In the genomic region with DNA sequence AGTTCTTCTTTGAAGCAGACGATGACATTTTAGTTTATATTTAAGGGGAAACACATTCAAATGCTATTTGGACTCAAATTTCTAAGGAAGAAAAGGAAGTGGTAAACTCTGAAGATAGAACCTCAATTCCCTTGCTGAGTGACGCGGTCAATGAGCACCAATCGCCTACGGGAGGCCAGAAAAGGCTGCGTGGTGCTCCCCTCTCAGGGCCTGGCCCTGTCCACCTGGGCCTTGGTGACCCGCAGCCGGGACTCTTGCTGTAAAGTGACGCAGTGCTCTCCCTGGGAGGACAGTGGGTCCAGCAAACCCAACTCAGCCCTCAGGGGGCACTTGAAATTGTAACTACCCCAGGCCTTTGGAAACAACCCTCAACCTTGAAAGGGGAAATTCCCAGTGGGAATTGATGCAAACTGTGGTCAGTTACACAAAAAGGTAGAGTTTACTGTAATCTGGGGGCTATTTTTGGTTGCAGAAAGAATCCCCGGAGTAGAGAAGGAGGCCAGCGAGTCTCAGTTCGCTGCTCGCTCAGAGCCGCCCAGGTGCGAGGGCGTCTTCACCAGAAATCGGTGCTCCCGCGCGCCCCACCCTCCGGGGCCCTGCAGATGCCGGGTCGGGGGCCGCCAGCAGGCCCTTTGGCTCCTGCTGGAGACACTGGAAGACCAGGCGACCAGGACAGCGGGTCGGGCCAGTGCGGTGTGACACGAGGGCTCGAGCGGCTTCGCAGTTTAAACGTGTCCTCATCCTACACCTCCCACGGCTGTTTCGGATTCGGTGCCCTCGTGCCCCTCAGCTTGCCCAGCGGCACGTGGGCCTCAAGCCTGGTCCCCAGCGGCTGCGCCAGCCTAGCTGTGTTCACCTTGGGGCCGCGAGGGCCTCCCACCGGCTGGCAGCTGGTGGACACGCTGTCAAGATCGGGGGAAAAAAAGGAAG, we compare ENCODE assay signal across 9 cellular contexts. TPM values are rescaled to one million over a fixed set of nuclear protein-coding genes. Genes with fewer than 3 reads are reported as not detected.
A peak's percentile ranks its signal among the peaks of the same experiment; 100 is the strongest.
DNase-seq lines count a peak whose midpoint lies in the region; ATAC-seq and TF ChIP-seq lines count a peak whose summit lies in the region.
"Had no signal": no experiment of that assay in that cellular context is flagged by ENCODE, and none has a peak within 500 bp of the region (broad histone marks: within the 10 kb centered on the region; RNA-seq: fewer than 3 reads in every experiment).

No MANE protein-coding gene starts in this region.

- H3K36me3 ChIP-seq in NT2/D1 (ENCODE audit: insufficient read depth, insufficient read length, low read length) (peaks cover 6% of the 10 kb centered on the region), hepatocyte (replicated peaks; ENCODE audit: insufficient read depth, low read depth) (no peaks in the 10 kb centered on the region)

- peak overlapping the region; percentile 56 for H3K4me3 ChIP-seq in NT2/D1 (ENCODE audit: insufficient read length, low read depth)
- H3K4me3 ChIP-seq in hepatocyte: no peak overlapping the region

- H3K27me3 ChIP-seq in NT2/D1 (ENCODE audit: insufficient read depth, insufficient read length) (peaks cover 32% of the 10 kb centered on the region), hepatocyte (peaks cover 29% of the 10 kb centered on the region)

- H3K9me3 ChIP-seq in NT2/D1 (ENCODE audit: insufficient read depth, low read length) (no peaks in the 10 kb centered on the region), hepatocyte (ENCODE audit: low read depth) (no peaks in the 10 kb centered on the region)

- CTCF ChIA-PET in Calu3 (lab: Charles Lee): no interaction called here

- H3K4me1 ChIP-seq in NT2/D1 (ENCODE audit: insufficient read depth, insufficient read length) (peaks cover 12% of the 10 kb centered on the region), hepatocyte (ENCODE audit: insufficient read depth) (peaks cover 15% of the 10 kb centered on the region)

- H2AFZ ChIP-seq in hepatocyte: peak overlapping the region; percentile 87

- H3K4me2 ChIP-seq in hepatocyte: peak overlapping the region; percentile 98

- TF ChIP-seq CTCF in Calu3 (IDR thresholded peaks at IDR 0.05; ENCODE audit: unreplicated experiment): no peak
- TF ChIP-seq CTCF in hepatocyte (IDR thresholded peaks at IDR 0.05; ENCODE audit: poor library complexity): no peak

- H3K4me3 Mint-ChIP-seq in Calu3 (ENCODE audit: low read depth, unreplicated experiment): peak overlapping the region; percentile 79

- ATAC-seq in GM21447 (IDR thresholded peaks at IDR 0.05; ENCODE audit: unreplicated experiment) (peak; percentile 22), esophagus mucosa (no peak), HG02970 (IDR thresholded peaks at IDR 0.05; ENCODE audit: low FRiP score, unreplicated experiment) (no peak), HG03159 (IDR thresholded peaks at IDR 0.05; ENCODE audit: unreplicated experiment) (no peak)

- DNase-seq in Calu3 (no peak), NT2/D1 (ENCODE audit: low read depth, low spot score) (no peak), hepatocyte (ENCODE audit: low spot score) (no peak), putamen (ENCODE audit: low spot score) (no peak)

- H3K36me3 Mint-ChIP-seq in Calu3 (ENCODE audit: insufficient read depth, unreplicated experiment): peaks cover 24% of the 10 kb centered on the region

- intact Hi-C loops in Calu3 (cut with micrococcal nuclease; ENCODE audit: unreplicated experiment): loop anchor here (10.0 kb wide), 1 partner anchor 62 kb away; no protein-coding TSS in a partner anchor

- no peaks in the 10 kb centered on the region for H3K9me2 ChIP-seq in hepatocyte (replicated peaks; ENCODE audit: insufficient read depth)

- H4K20me1 ChIP-seq in hepatocyte (ENCODE audit: insufficient read depth, poor library complexity, severe bottlenecking): no peaks in the 10 kb centered on the region

- H3K27ac ChIP-seq in hepatocyte: no peak overlapping the region
- H3K27ac ChIP-seq: epithelial cell of prostate had no signal

- WGBS in hepatocyte (ENCODE audit: low lambda C conversion rate, missing lambda C conversion rate): 74% methylated on average over 32 of the region's 46 CpGs

- peaks cover 9% of the 10 kb centered on the region for H3K4me1 Mint-ChIP-seq in Calu3 (ENCODE audit: low read depth, unreplicated experiment)

- H3K27me3 Mint-ChIP-seq in Calu3 (ENCODE audit: unreplicated experiment): peaks cover 7% of the 10 kb centered on the region

- H3K9ac ChIP-seq in NT2/D1 (ENCODE audit: insufficient read length, low read depth): peak overlapping the region; percentile 82

- no TSS peak for BruUV-seq in Calu3 (replicated peaks; lab: Mats Ljungman, UMichigan)

- H3K9me3 Mint-ChIP-seq in Calu3 (ENCODE audit: low read depth, unreplicated experiment): no peaks in the 10 kb centered on the region

- H3K79me2 ChIP-seq in hepatocyte: no peaks in the 10 kb centered on the region

- H3K27ac Mint-ChIP-seq in Calu3 (ENCODE audit: unreplicated experiment): no peak overlapping the region

RNA-seq across cellular contexts. Expression of gene ANKRD33B, which starts 1.4 kb away (rescaled TPM):
- total RNA-seq in Calu3 (2022) (2.9 and 3.6 TPM in 2 replicates), hepatocyte (2.0 and 2.3 TPM in 2 replicates), esophagus mucosa (0.68 TPM)
- 1.5 and 2.1 TPM in 2 replicates for polyA plus RNA-seq in hepatocyte
